22 cellular contexts compared by ENCODE assay signal in the genomic region with DNA sequence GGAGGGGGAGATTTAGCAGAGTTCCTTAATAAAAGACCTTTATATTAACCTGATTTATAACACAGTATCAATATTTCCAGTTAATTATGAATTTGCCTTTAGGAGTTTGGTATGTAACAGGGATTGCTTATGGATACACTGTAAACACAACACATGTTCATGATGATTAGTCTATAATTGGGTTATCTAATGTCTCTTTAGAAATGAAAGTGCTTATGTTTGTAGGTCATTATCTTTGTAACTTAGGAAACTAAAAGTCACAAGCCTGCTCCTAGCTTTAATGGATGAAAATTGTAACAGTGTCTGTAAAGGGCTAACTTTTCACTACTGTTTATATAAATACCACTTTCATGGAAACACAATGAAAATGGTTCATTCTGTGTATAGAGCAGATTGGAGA. TPM values are rescaled to one million over a fixed set of nuclear protein-coding genes. Genes with fewer than 3 reads are reported as not detected.
"Had no signal": no experiment of that assay in that cellular context is flagged by ENCODE, and none has a peak within 500 bp of the region (broad histone marks: within the 10 kb centered on the region; RNA-seq: fewer than 3 reads in every experiment).

No MANE protein-coding gene starts in this region.

- ATAC-seq: activated T-cell treated with anti-CD3 and anti-CD28 coated beads, Interleukin-2, amount 50 U/mL, for 4 hours had no signal

- H3K27me3 ChIP-seq: Peyer's patch had no signal

- H3K9me3 ChIP-seq: Peyer's patch had no signal

- DNase-seq: activated CD4-positive, alpha-beta memory T cell treated with anti-CD3 and anti-CD28 coated beads for 36 hours; activated CD4-positive, alpha-beta T cell treated with anti-CD3 and anti-CD28 coated beads, Interleukin-2, amount 10 ng/mL, durations not matched to agents 7 days and 5 days; activated CD4-positive, CD25-positive, alpha-beta regulatory T cell; activated CD8-positive, alpha-beta memory T cell treated with anti-CD3 and anti-CD28 coated beads for 24 hours; activated effector memory CD4-positive, alpha-beta T cell treated with anti-CD3 and anti-CD28 coated beads, Interleukin-2, amount 50 U/mL, for 16 hours; activated naive CD4-positive, alpha-beta T cell treated with anti-CD3 and anti-CD28 coated beads for 36 hours; activated naive CD8-positive, alpha-beta T cell treated with anti-CD3 and anti-CD28 coated beads for 36 hours; activated T-cell treated with anti-CD3 and anti-CD28 coated beads, Interleukin-2, amount 50 U/mL, for 4 hours; caudate nucleus; IMR-90; NCI-H1048; NCI-H146; NCI-H187 treated with DMSO at 0.1 percent for 48 hours; NCI-H345; NCI-H510A; NCI-H526 treated with DMSO at 0.1 percent for 48 hours; NK-92 treated with Interleukin-12 subunit alpha and Interleukin-12 subunit beta, amount 100 ng/mL, for 24 hours; Peyer's patch; SIG-M5 had no signal

- H3K4me3 ChIP-seq: Peyer's patch had no signal

- H3K27ac ChIP-seq: Peyer's patch, RWPE1, VCaP had no signal

- H3K36me3 ChIP-seq: Peyer's patch had no signal

RNA-seq across cellular contexts. Expression of a gene that starts 9.4 kb away (rescaled TPM):
- total RNA-seq: activated CD4-positive, alpha-beta memory T cell treated with anti-CD3 and anti-CD28 coated beads for 36 hours; activated CD4-positive, alpha-beta T cell treated with anti-CD3 and anti-CD28 coated beads, Interleukin-2, amount 10 ng/mL, durations not matched to agents 7 days and 5 days; activated naive CD4-positive, alpha-beta T cell treated with anti-CD3 and anti-CD28 coated beads for 36 hours; activated naive CD8-positive, alpha-beta T cell treated with anti-CD3 and anti-CD28 coated beads for 36 hours; T-helper 2 cell treated with Interferon-gamma antibody and Interleukin-4, amounts not matched to agents 100 ng/mL and 5 ng/mL, for 36 hours had no signal
